1 cellular context compared by ENCODE assay signal in the genomic region with DNA sequence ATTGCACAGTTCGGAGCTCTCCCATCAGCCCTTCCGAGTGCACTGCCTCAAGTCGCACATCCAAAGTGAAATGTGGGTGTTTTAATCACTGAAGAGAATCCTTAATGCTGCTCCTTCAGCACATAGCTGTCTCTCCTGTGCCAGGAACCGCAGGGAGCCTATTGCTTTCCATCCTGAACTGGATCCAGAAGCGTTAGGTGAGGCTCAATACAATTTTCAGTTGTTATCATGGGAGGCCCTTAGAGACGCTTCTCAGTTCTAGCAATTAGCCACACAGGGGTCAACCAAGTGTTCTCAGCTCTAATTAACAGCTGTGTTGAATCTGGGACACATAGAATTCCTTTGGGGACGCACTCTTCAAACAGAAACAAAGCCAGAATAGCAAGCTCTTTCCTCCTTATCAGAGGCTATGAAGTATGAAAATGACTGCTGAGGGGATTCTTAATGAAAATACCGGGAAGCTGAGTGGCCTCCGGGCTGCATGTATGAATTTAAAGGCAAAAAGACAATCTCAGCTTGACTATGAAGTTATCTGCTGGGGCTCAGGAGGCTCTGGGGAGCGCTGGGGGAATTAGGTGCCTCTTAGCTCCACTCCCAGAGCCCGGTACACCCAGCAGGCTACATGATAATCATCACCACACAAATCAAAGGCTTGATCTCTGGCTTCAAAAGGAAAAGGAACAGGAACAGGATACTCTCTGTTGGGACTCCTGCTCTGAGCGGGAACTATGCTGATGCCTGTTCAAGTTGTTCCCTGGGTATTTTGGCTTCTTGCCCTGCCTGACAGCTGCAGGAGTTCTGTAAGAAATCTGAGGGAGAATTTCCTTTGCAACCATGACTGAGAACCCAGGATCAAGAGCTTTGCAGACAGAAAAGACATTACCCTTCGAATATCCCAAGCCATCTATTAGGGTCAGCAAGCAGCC.
TF ChIP-seq lines count a peak whose summit lies in the region.

No MANE protein-coding gene starts in this region.

TF ChIP-seq in HepG2, 621 proteins besides CTCF, POLR2A, EP300 and RAD21:
- TF ChIP-seq ZNF724P (CRISPR knock-in tag; IDR thresholded peaks at IDR 0.05; ENCODE audit: borderline replicate concordance), result no peak
